Comparison of ENCODE assay signal across 17 cellular contexts in the genomic region with DNA sequence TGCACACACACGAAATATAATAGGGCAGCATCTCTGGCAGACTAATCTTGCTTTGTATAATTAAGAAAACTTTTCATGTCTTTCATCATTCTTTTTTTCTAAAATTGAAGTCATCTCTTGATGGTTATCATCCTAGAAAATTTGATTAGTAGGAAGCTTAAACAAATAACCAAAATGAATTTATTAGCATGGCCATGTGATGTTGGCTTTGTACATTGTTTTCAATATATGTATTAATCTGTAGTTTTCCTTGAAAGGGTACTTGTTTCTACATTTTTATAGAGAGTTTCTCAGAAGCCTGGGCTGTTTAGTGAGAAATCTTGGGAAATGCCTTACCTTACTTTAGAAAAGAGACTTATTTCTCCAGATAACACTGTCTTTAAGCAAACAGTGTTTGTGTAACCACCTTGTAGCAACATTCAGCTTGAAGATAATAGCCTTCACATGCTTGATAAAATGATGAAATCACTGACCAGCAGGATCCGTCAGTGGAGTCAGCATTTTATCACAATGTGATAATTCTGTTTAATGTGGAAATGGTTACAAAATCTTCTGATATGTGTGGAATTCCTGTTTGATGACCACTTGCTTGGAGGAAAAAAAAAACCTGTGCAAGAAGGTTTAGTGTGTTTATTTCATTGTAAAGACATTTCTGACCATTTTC.
DNase-seq lines count a peak whose midpoint lies in the region; ATAC-seq and TF ChIP-seq lines count a peak whose summit lies in the region.
"Had no signal": no experiment of that assay in that cellular context is flagged by ENCODE, and none has a peak within 500 bp of the region (broad histone marks: within the 10 kb centered on the region; RNA-seq: fewer than 3 reads in every experiment).

No MANE protein-coding gene starts in this region.

- no peaks in the 10 kb centered on the region for H3K36me3 Mint-ChIP-seq in progenitor cell of endocrine pancreas (ENCODE audit: insufficient read depth)
- no peaks in the 10 kb centered on the region for H3K36me3 Mint-ChIP-seq in CD8-positive, alpha-beta T cell
- H3K36me3 Mint-ChIP-seq: naive thymus-derived CD8-positive, alpha-beta T cell had no signal

- H3K4me1 Mint-ChIP-seq in progenitor cell of endocrine pancreas (ENCODE audit: low read depth) = peaks cover 29% of the 10 kb centered on the region
- H3K4me1 Mint-ChIP-seq in CD8-positive, alpha-beta T cell (ENCODE audit: low read depth) = no peaks in the 10 kb centered on the region
- H3K4me1 Mint-ChIP-seq: activated CD4-positive, alpha-beta memory T cell treated with anti-CD3 and anti-CD28 coated beads, Interleukin-2, amount 10 ng/mL, durations not matched to agents 7 days and 5 days; naive thymus-derived CD8-positive, alpha-beta T cell had no signal

- CTCF ChIA-PET in GM10248 (lab: Yijun Ruan, JAX) = interaction anchor here (1.3 to 1.6 kb wide), 2 partner anchors 12 to 13 kb away, joined by 3 read pairs; no protein-coding TSS in a partner anchor
- CTCF ChIA-PET in CD8-positive, alpha-beta T cell (lab: Charles Lee) = no interaction called here

- H3K27me3 Mint-ChIP-seq in progenitor cell of endocrine pancreas = no peaks in the 10 kb centered on the region
- H3K27me3 Mint-ChIP-seq in CD8-positive, alpha-beta T cell (ENCODE audit: low read depth) = no peaks in the 10 kb centered on the region
- H3K27me3 Mint-ChIP-seq: activated CD4-positive, alpha-beta memory T cell treated with anti-CD3 and anti-CD28 coated beads, Interleukin-2, amount 10 ng/mL, durations not matched to agents 7 days and 5 days; naive thymus-derived CD8-positive, alpha-beta T cell had no signal

- ATAC-seq in HG02870 (IDR thresholded peaks at IDR 0.05; ENCODE audit: unreplicated experiment) = no peak
- no peak for ATAC-seq in CD8-positive, alpha-beta T cell
- ATAC-seq: gastrocnemius medialis; naive thymus-derived CD8-positive, alpha-beta T cell; Panc1 had no signal

- H3K36me3 ChIP-seq in CD8-positive, alpha-beta T cell (ENCODE audit: insufficient read depth, low read length) = no peaks in the 10 kb centered on the region
- H3K36me3 ChIP-seq: gastrocnemius medialis had no signal

- no peaks in the 10 kb centered on the region for H3K27me3 ChIP-seq in CD8-positive, alpha-beta T cell (ENCODE audit: insufficient read depth, low read length)
- H3K27me3 ChIP-seq: gastrocnemius medialis had no signal

- H3K4me1 ChIP-seq in CD8-positive, alpha-beta T cell (ENCODE audit: insufficient read depth, low read length) = no peaks in the 10 kb centered on the region
- H3K4me1 ChIP-seq: gastrocnemius medialis had no signal

- H3K9me3 Mint-ChIP-seq in progenitor cell of endocrine pancreas (ENCODE audit: low read depth) = no peaks in the 10 kb centered on the region
- no peaks in the 10 kb centered on the region for H3K9me3 Mint-ChIP-seq in CD8-positive, alpha-beta T cell
- H3K9me3 Mint-ChIP-seq: activated CD4-positive, alpha-beta memory T cell treated with anti-CD3 and anti-CD28 coated beads, Interleukin-2, amount 10 ng/mL, durations not matched to agents 7 days and 5 days had no signal

- no peaks in the 10 kb centered on the region for H3K9me3 ChIP-seq in CD8-positive, alpha-beta T cell (ENCODE audit: low read length)
- H3K9me3 ChIP-seq: gastrocnemius medialis had no signal

- no peak overlapping the region for H3K4me3 Mint-ChIP-seq in progenitor cell of endocrine pancreas (ENCODE audit: low read depth)
- no peak overlapping the region for H3K4me3 Mint-ChIP-seq in CD8-positive, alpha-beta T cell
- H3K4me3 Mint-ChIP-seq: activated CD4-positive, alpha-beta memory T cell treated with anti-CD3 and anti-CD28 coated beads, Interleukin-2, amount 10 ng/mL, durations not matched to agents 7 days and 5 days; naive thymus-derived CD8-positive, alpha-beta T cell had no signal

- DNase-seq in GM04503 (ENCODE audit: low read depth) (peak; percentile 26), SK-N-DZ (ENCODE audit: low spot score) (peak; percentile 52), fibroblast of pulmonary artery (ENCODE audit: low read depth) (peak; percentile 86), progenitor cell of endocrine pancreas (ENCODE audit: low spot score, unreplicated experiment) (no peak), middle frontal gyrus (ENCODE audit: extremely low spot score, low spot score) (no peak), GM10248 (ENCODE audit: extremely low spot score) (no peak)
- DNase-seq in CD8-positive, alpha-beta T cell = no peak
- DNase-seq: activated CD4-positive, alpha-beta memory T cell treated with anti-CD3 and anti-CD28 coated beads, Interleukin-2, amount 10 ng/mL, durations not matched to agents 7 days and 5 days; activated naive CD4-positive, alpha-beta T cell; Calu3; gastrocnemius medialis; kidney; MV-4-11; naive thymus-derived CD8-positive, alpha-beta T cell had no signal

- no peak overlapping the region for H3K27ac ChIP-seq in CD8-positive, alpha-beta T cell (ENCODE audit: low read depth, low read length)
- H3K27ac ChIP-seq: gastrocnemius medialis, HL-60 had no signal

- no peak overlapping the region for H3K4me3 ChIP-seq in fibroblast of pulmonary artery (replicated peaks; ENCODE audit: low read depth, low read length)
- H3K4me3 ChIP-seq in CD8-positive, alpha-beta T cell (ENCODE audit: low read depth, low read length) = no peak overlapping the region
- H3K4me3 ChIP-seq: gastrocnemius medialis had no signal

- intact Hi-C loops in CD8-positive, alpha-beta T cell (cut with DNase I, micrococcal nuclease) = no loop called here

- H3K27ac Mint-ChIP-seq in progenitor cell of endocrine pancreas = peak overlapping the region; percentile 86
- H3K27ac Mint-ChIP-seq in CD8-positive, alpha-beta T cell = no peak overlapping the region
- H3K27ac Mint-ChIP-seq: activated CD4-positive, alpha-beta memory T cell treated with anti-CD3 and anti-CD28 coated beads, Interleukin-2, amount 10 ng/mL, durations not matched to agents 7 days and 5 days; naive thymus-derived CD8-positive, alpha-beta T cell had no signal

- TF ChIP-seq CTCF in fibroblast of pulmonary artery (IDR thresholded peaks at IDR 0.05; ENCODE audit: low read length, missing control alignments) (no peak), progenitor cell of endocrine pancreas (IDR thresholded peaks at IDR 0.05; ENCODE audit: unreplicated experiment) (no peak), GM10248 (IDR thresholded peaks at IDR 0.05; ENCODE audit: control extremely low read depth, extremely low read depth, low read depth, missing control alignments) (no peak)
- TF ChIP-seq CTCF in CD8-positive, alpha-beta T cell (IDR thresholded peaks at IDR 0.05) = no peak

- POLR2A ChIA-PET in GM10248 (lab: Yijun Ruan, JAX) = no interaction called here
- POLR2A ChIA-PET in CD8-positive, alpha-beta T cell (lab: Charles Lee) = no interaction called here

Comparison
In these comparisons a context has a peak if more than half of its experiments do, and no peak if none do; other contexts are left out.
1. DNase-seq: peak in GM04503 (single experiment), SK-N-DZ (single experiment) and fibroblast of pulmonary artery (single experiment); none in progenitor cell of endocrine pancreas (single experiment), middle frontal gyrus (single experiment), GM10248 (single experiment) and CD8-positive, alpha-beta T cell (0 of 7).